17 cellular contexts compared by ENCODE assay signal in the genomic region with DNA sequence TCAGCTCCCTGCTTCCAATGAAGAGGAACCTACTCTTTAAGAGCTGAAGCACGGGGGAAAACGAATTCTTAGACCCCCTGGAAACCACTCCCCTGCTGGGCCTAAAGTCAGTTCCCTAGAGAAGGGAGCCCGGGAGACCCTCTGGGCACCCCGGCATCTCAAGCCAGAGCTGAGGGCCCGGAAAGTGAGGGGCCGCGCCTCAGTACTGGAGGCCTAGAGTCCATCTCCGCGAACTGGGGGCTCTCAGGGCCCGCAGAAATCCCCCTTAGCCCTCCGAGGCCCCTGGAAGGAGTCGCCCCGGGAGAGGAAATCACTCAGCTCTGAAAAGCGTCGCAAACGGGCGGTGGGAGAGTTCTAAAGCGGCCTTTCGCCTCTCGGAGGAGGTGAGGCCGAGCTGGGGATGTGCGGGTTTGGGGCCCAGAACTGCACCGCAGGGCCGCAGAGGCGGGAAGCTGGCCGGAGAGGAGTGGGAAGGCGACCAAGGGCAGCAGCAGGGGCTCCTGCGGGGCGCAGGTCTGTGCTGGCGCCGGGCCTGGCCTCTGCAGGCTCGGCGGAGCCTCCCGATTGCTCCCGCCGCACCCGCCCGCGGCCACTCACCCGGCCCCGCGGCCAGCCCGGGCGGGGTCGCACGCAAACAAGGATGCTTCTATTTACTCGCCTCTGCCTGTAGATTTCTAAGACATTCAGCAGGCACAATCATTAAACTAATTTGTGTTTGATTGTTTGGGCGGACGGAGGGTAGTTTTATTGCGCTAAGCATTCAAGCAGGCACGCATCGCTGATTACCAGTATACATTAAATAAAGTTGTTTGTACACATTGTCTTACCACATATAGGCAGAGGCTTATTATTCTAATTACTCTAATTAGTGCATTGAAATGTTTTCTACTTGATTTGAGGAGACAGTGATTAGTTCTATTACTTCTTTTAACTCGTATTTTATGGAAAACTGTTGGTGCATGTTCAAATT. TPM values are rescaled to one million over a fixed set of nuclear protein-coding genes. Genes with fewer than 3 reads are reported as not detected.
DNase-seq lines count a peak whose midpoint lies in the region; ATAC-seq and TF ChIP-seq lines count a peak whose summit lies in the region.
"Had no signal": no experiment of that assay in that cellular context is flagged by ENCODE, and none has a peak within 500 bp of the region (broad histone marks: within the 10 kb centered on the region; RNA-seq: fewer than 3 reads in every experiment).

No MANE protein-coding gene starts in this region.

- H3K27ac Mint-ChIP-seq in activated T-cell treated with anti-CD3 and anti-CD28 coated beads, Interleukin-2, amount 50 U/mL, for 72 hours, result no peak overlapping the region
- H3K27ac Mint-ChIP-seq: activated CD4-positive, alpha-beta memory T cell treated with anti-CD3 and anti-CD28 coated beads for 36 hours had no signal

- H3K27ac ChIP-seq in layer of hippocampus (ENCODE audit: low read depth, low read length), result peak overlapping the region; percentile 80
- H3K27ac ChIP-seq in substantia nigra (ENCODE audit: low read depth, low read length, poor library complexity, severe bottlenecking), result peak overlapping the region; percentile 79
- no peak overlapping the region for H3K27ac ChIP-seq in brain microvascular endothelial cell
- H3K27ac ChIP-seq: neutrophil had no signal

- in situ Hi-C loops in brain microvascular endothelial cell (cut with HindIII; ENCODE audit: low pct_ligation_motif_present, low sequenced_read_pairs), result no loop called here

- H3K36me3 ChIP-seq in brain microvascular endothelial cell (replicated peaks), result no peaks in the 10 kb centered on the region
- H3K36me3 ChIP-seq: neutrophil had no signal

- no peak for ATAC-seq in activated T-cell treated with anti-CD3 and anti-CD28 coated beads, Interleukin-2, amount 50 U/mL, for 72 hours (replicated peaks in 1 of 2)
- ATAC-seq: PC-3 had no signal

- no peaks in the 10 kb centered on the region for H3K9me3 Mint-ChIP-seq in activated T-cell treated with anti-CD3 and anti-CD28 coated beads, Interleukin-2, amount 50 U/mL, for 72 hours
- H3K9me3 Mint-ChIP-seq: activated CD4-positive, alpha-beta memory T cell treated with anti-CD3 and anti-CD28 coated beads for 36 hours; T-cell had no signal

- no peak overlapping the region for H3K4me3 ChIP-seq in brain microvascular endothelial cell (ENCODE audit: low read depth, low read length)

- H3K36me3 Mint-ChIP-seq in activated T-cell treated with anti-CD3 and anti-CD28 coated beads, Interleukin-2, amount 50 U/mL, for 72 hours (ENCODE audit: insufficient read depth in 2 of 2), result no peaks in the 10 kb centered on the region
- H3K36me3 Mint-ChIP-seq: activated CD4-positive, alpha-beta memory T cell treated with anti-CD3 and anti-CD28 coated beads for 36 hours had no signal

- peak overlapping the region; percentile 36 to 39 for H3K4me3 Mint-ChIP-seq in activated T-cell treated with anti-CD3 and anti-CD28 coated beads, Interleukin-2, amount 50 U/mL, for 72 hours
- H3K4me3 Mint-ChIP-seq: activated CD4-positive, alpha-beta memory T cell treated with anti-CD3 and anti-CD28 coated beads for 36 hours had no signal

- H3K27me3 ChIP-seq in layer of hippocampus (ENCODE audit: control insufficient read depth, insufficient read depth, low read length) (peaks cover 14% of the 10 kb centered on the region), brain microvascular endothelial cell (replicated peaks) (peaks cover 92% of the 10 kb centered on the region)

- TF ChIP-seq CTCF in brain microvascular endothelial cell (IDR thresholded peaks at IDR 0.05; ENCODE audit: low read depth, low read length, missing control alignments), result no peak

- peaks cover 91% of the 10 kb centered on the region for H3K27me3 Mint-ChIP-seq in activated T-cell treated with anti-CD3 and anti-CD28 coated beads, Interleukin-2, amount 50 U/mL, for 72 hours (ENCODE audit: low read depth)

- peaks cover 21% of the 10 kb centered on the region for H3K4me1 Mint-ChIP-seq in activated T-cell treated with anti-CD3 and anti-CD28 coated beads, Interleukin-2, amount 50 U/mL, for 72 hours (ENCODE audit: low read depth)

- no peak for DNase-seq in activated T-cell treated with anti-CD3 and anti-CD28 coated beads, Interleukin-2, amount 50 U/mL, for 72 hours
- DNase-seq in activated T-cell treated with anti-CD3 and anti-CD28 coated beads for 4 hours (no peak), astrocyte of the hippocampus (ENCODE audit: low read depth, low spot score) (peak; percentile 72), substantia nigra (lab: John Stamatoyannopoulos, UW) (peak in 10 of 49 donors; percentile 22 to 57 (median 41)), brain microvascular endothelial cell (no peak), GM19240 (ENCODE audit: insufficient read length, low spot score) (no peak), cortex of kidney (lab: John Stamatoyannopoulos, UW) (no peak)
- DNase-seq: activated CD4-positive, alpha-beta memory T cell treated with anti-CD3 and anti-CD28 coated beads for 36 hours; activated naive CD4-positive, alpha-beta T cell treated with Interleukin-2 at 50 U/mL for 16 hours; cerebellar nuclear complex; Karpas-422; NCI-H2107; PC-3; T-cell had no signal

RNA-seq across cellular contexts. Expression of gene POU3F2, which starts 9.2 kb away (rescaled TPM):
- not detected for total RNA-seq in activated T-cell treated with anti-CD3 and anti-CD28 coated beads, Interleukin-2, amount 50 U/mL, for 72 hours
- total RNA-seq: activated CD4-positive, alpha-beta memory T cell treated with anti-CD3 and anti-CD28 coated beads for 36 hours; kidney epithelial cell; T-cell had no signal
